8 cellular contexts compared by ENCODE assay signal in genomic region chr2:175167792-175168563, GRCh38. TPM values are rescaled to one million over a fixed set of nuclear protein-coding genes. Genes with fewer than 3 reads are reported as not detected.
A peak's percentile ranks its signal among the peaks of the same experiment; 100 is the strongest.
DNase-seq lines count a peak whose midpoint lies in the region; ATAC-seq and FAIRE-seq lines count a peak whose summit lies in the region.

Gene ATF2, minus strand, starts transcription at chr2:175168203. Its CDS starts 31,760 bp downstream, at chr2:175136443.

- peak within 1 kb of the TSS; percentile 91 for H3K27ac ChIP-seq in KOPT-K1 (ENCODE audit: low read depth, low read length, poor library complexity, severe bottlenecking)
- peak within 1 kb of the TSS; percentile 94 for H3K27ac ChIP-seq in muscle layer of colon (ENCODE audit: low read depth, low read length)

- ATAC-seq in GM21786 (IDR thresholded peaks at IDR 0.05; ENCODE audit: unreplicated experiment) (peak; percentile 94), esophagus mucosa (peak; percentile 99)
- ATAC-seq in activated T-cell treated with anti-CD3 and anti-CD28 coated beads, Interleukin-2, amount 50 U/mL, for 72 hours (replicated peaks in 1 of 2) = peak; percentile 92

- H3K9me3 ChIP-seq in KOPT-K1 (ENCODE audit: insufficient read depth, low read length, poor library complexity, severe bottlenecking) (no peaks in the 10 kb centered on the region), muscle layer of colon (ENCODE audit: low read length) (no peaks in the 10 kb centered on the region)

- DNase-seq in DMS79 (lab: John Stamatoyannopoulos, UW) (peak; percentile 100), RCC 7860 (ENCODE audit: low spot score) (peak; percentile 98)
- peak; percentile 96 to 99 for DNase-seq in activated T-cell treated with anti-CD3 and anti-CD28 coated beads, Interleukin-2, amount 50 U/mL, for 72 hours
- DNase-seq in stimulated activated CD8-positive, alpha-beta memory T cell treated with anti-CD3 and anti-CD28 coated beads, Interleukin-7, amount 100 ng/mL, for 24 hours (ENCODE audit: low read depth) = peak; percentile 89

- peaks cover 16% of the 10 kb centered on the region for H3K4me1 ChIP-seq in muscle layer of colon (ENCODE audit: insufficient read depth, low read length)

- H3K36me3 Mint-ChIP-seq in activated T-cell treated with anti-CD3 and anti-CD28 coated beads, Interleukin-2, amount 50 U/mL, for 72 hours (ENCODE audit: insufficient read depth in 2 of 2) = peaks cover 7 to 8% of the 10 kb centered on the region in 2 donors

- H3K36me3 ChIP-seq in KOPT-K1 (ENCODE audit: insufficient read depth, low read length) = peaks cover 13% of the 10 kb centered on the region
- H3K36me3 ChIP-seq in muscle layer of colon (ENCODE audit: insufficient read depth, low read length) = no peaks in the 10 kb centered on the region

- FAIRE-seq in RCC 7860 (lab: Jason Lieb, UNC) = peak; percentile 97

- H3K9me3 Mint-ChIP-seq in activated T-cell treated with anti-CD3 and anti-CD28 coated beads, Interleukin-2, amount 50 U/mL, for 72 hours = no peaks in the 10 kb centered on the region

- peak within 1 kb of the TSS; percentile 99 for H3K9ac ChIP-seq in muscle layer of colon (ENCODE audit: low read length)

- peak within 1 kb of the TSS; percentile 98 for H3K27ac Mint-ChIP-seq in activated T-cell treated with anti-CD3 and anti-CD28 coated beads, Interleukin-2, amount 50 U/mL, for 72 hours

- no peaks in the 10 kb centered on the region for H3K27me3 ChIP-seq in muscle layer of colon (ENCODE audit: control insufficient read depth in 1 of 2, insufficient read depth in 2 of 2, low read length in 2 of 2)

- H3K4me3 ChIP-seq in muscle layer of colon (ENCODE audit: low read depth in 1 of 2, low read length in 2 of 2) = peak within 1 kb of the TSS; percentile 90 to 98

- H3K4me3 Mint-ChIP-seq in activated T-cell treated with anti-CD3 and anti-CD28 coated beads, Interleukin-2, amount 50 U/mL, for 72 hours = peak within 1 kb of the TSS; percentile 98 to 99

- peaks cover 64% of the 10 kb centered on the region for H3K4me1 Mint-ChIP-seq in activated T-cell treated with anti-CD3 and anti-CD28 coated beads, Interleukin-2, amount 50 U/mL, for 72 hours (ENCODE audit: low read depth)

- H3K27me3 Mint-ChIP-seq in activated T-cell treated with anti-CD3 and anti-CD28 coated beads, Interleukin-2, amount 50 U/mL, for 72 hours (ENCODE audit: low read depth) = no peaks in the 10 kb centered on the region

RNA-seq across cellular contexts. Expression of gene ATF2, which starts in this region (rescaled TPM):
- 10 to 100 TPM; 65.8 to 67.0 TPM for total RNA-seq in activated T-cell treated with anti-CD3 and anti-CD28 coated beads, Interleukin-2, amount 50 U/mL, for 72 hours
- total RNA-seq in esophagus mucosa = 18.2 TPM

Comparison
In these comparisons a context has a peak if more than half of its experiments do, and no peak if none do; other contexts are left out.
1. Peak in every context shown above with its lines: DNase-seq, ATAC-seq, H3K4me3 ChIP-seq and H3K27ac ChIP-seq.